ENCODE assay signal across 1 cellular context in genomic region chr1:9428601-9429368, GRCh38.
TF ChIP-seq lines count a peak whose summit lies in the region.

No MANE protein-coding gene starts in this region.

TF ChIP-seq in HEK293, 187 proteins besides CTCF, POLR2A, EP300 and RAD21 (continued from another document and continues in another):
- no peak for TF ChIP-seq ZBTB11 (tag by site-specific recombination; conservative IDR thresholded peaks at IDR 0.05; ENCODE audit: low read depth)
- no peak for TF ChIP-seq ZNF292 (tag by site-specific recombination; IDR thresholded peaks at IDR 0.05; ENCODE audit: borderline replicate concordance, low read depth)
- TF ChIP-seq ZNF19 (tag by site-specific recombination; IDR thresholded peaks at IDR 0.05; ENCODE audit: low read depth): no peak
- TF ChIP-seq ZNF302 (tag by site-specific recombination; IDR thresholded peaks at IDR 0.05; ENCODE audit: low read depth): no peak
- no peak for TF ChIP-seq ZNF350 (tag by site-specific recombination; IDR thresholded peaks at IDR 0.05)
- TF ChIP-seq ZBTB1 (tag by site-specific recombination; IDR thresholded peaks at IDR 0.05): no peak
- TF ChIP-seq ZBTB26 (tag by site-specific recombination; optimal IDR thresholded peaks at IDR 0.05): peak; percentile 94
- TF ChIP-seq FEZF1 (tag by site-specific recombination; IDR thresholded peaks at IDR 0.05): no peak
- no peak for TF ChIP-seq ZNF37A (tag by site-specific recombination; IDR thresholded peaks at IDR 0.05)
- TF ChIP-seq ZNF146 (tag by site-specific recombination; IDR thresholded peaks at IDR 0.05): no peak
- TF ChIP-seq ZNF670 (tag by site-specific recombination; IDR thresholded peaks at IDR 0.05; ENCODE audit: low read depth): no peak
- TF ChIP-seq YY2 (tag by site-specific recombination; IDR thresholded peaks at IDR 0.05): no peak
- no peak for TF ChIP-seq ZNF354C (tag by site-specific recombination; IDR thresholded peaks at IDR 0.05; ENCODE audit: borderline replicate concordance, low read depth)
- no peak for TF ChIP-seq ZNF266 (tag by site-specific recombination; IDR thresholded peaks at IDR 0.05; ENCODE audit: low read depth)
- TF ChIP-seq ZNF558 (tag by site-specific recombination; IDR thresholded peaks at IDR 0.05): no peak
- TF ChIP-seq ZBTB17 (tag by site-specific recombination; IDR thresholded peaks at IDR 0.05): peak; percentile 94
- no peak for TF ChIP-seq ZNF223 (tag by site-specific recombination; IDR thresholded peaks at IDR 0.05)
- TF ChIP-seq ZNF776 (tag by site-specific recombination; IDR thresholded peaks at IDR 0.05; ENCODE audit: borderline replicate concordance): no peak
- no peak for TF ChIP-seq ZNF571 (tag by site-specific recombination; IDR thresholded peaks at IDR 0.05)
- peak; percentile 53; the same call in 1 of the 2 replicates for TF ChIP-seq ZNF24 (tag by site-specific recombination; IDR thresholded peaks at IDR 0.05)
- TF ChIP-seq ZNF239 (tag by site-specific recombination; IDR thresholded peaks at IDR 0.05): no peak
- no peak for TF ChIP-seq ZNF521 (tag by site-specific recombination; IDR thresholded peaks at IDR 0.05)
- TF ChIP-seq ZNF114 (tag by site-specific recombination; IDR thresholded peaks at IDR 0.05): no peak
- no peak for TF ChIP-seq TCF7L2 (IDR thresholded peaks at IDR 0.05; ENCODE audit: borderline replicate concordance, low read depth, low read length)
- TF ChIP-seq ZNF391 (tag by site-specific recombination; IDR thresholded peaks at IDR 0.05; ENCODE audit: borderline replicate concordance, low read depth): peak; percentile 75; the same call in 1 of the 2 replicates
- TF ChIP-seq ZBTB44 (tag by site-specific recombination; IDR thresholded peaks at IDR 0.05): no peak
- no peak for TF ChIP-seq ZNF133 (tag by site-specific recombination; IDR thresholded peaks at IDR 0.05)
- TF ChIP-seq ZNF654 (tag by site-specific recombination; IDR thresholded peaks at IDR 0.05; ENCODE audit: low read depth): no peak
- no peak for TF ChIP-seq ZNF404 (tag by site-specific recombination; IDR thresholded peaks at IDR 0.05)
- peak; percentile 85 for TF ChIP-seq ZNF639 (tag by site-specific recombination; IDR thresholded peaks at IDR 0.05)
- TF ChIP-seq ZNF664 (tag by site-specific recombination; IDR thresholded peaks at IDR 0.05): no peak
- TF ChIP-seq PBX3 (CRISPR knock-in tag; IDR thresholded peaks at IDR 0.05): peak; percentile 25; the same call in 1 of the 2 replicates
- no peak for TF ChIP-seq ZNF148 (tag by site-specific recombination; IDR thresholded peaks at IDR 0.05; ENCODE audit: borderline replicate concordance)
- TF ChIP-seq SP7 (tag by site-specific recombination; IDR thresholded peaks at IDR 0.05): peak; percentile 85
- TF ChIP-seq ZFP41 (tag by site-specific recombination; IDR thresholded peaks at IDR 0.05; ENCODE audit: borderline replicate concordance): no peak
- no peak for TF ChIP-seq ZNF707 (tag by site-specific recombination; IDR thresholded peaks at IDR 0.05)
- TF ChIP-seq ZNF394 (tag by site-specific recombination; IDR thresholded peaks at IDR 0.05; ENCODE audit: borderline replicate concordance): no peak; the same call in 1 of the 2 replicates
- no peak for TF ChIP-seq MZF1 (tag by site-specific recombination; IDR thresholded peaks at IDR 0.05; ENCODE audit: borderline replicate concordance)
- TF ChIP-seq ZNF514 (tag by site-specific recombination; IDR thresholded peaks at IDR 0.05): no peak
- peak; percentile 99 for TF ChIP-seq ZBTB21 (tag by site-specific recombination; IDR thresholded peaks at IDR 0.05)
- TF ChIP-seq ZNF48 (tag by site-specific recombination; IDR thresholded peaks at IDR 0.05): no peak
- no peak for TF ChIP-seq KLF7 (tag by site-specific recombination; IDR thresholded peaks at IDR 0.05; ENCODE audit: borderline replicate concordance)
- TF ChIP-seq ZNF785 (tag by site-specific recombination; IDR thresholded peaks at IDR 0.05): no peak
- TF ChIP-seq ZNF214 (tag by site-specific recombination; IDR thresholded peaks at IDR 0.05; ENCODE audit: borderline replicate concordance): no peak
- TF ChIP-seq ZNF362 (tag by site-specific recombination; IDR thresholded peaks at IDR 0.05): no peak
- TF ChIP-seq AEBP2 (tag by site-specific recombination; IDR thresholded peaks at IDR 0.05; ENCODE audit: borderline replicate concordance): no peak
- peak; percentile 61 for TF ChIP-seq ZNF692 (tag by site-specific recombination; IDR thresholded peaks at IDR 0.05)
- TF ChIP-seq ZNF623 (tag by site-specific recombination; IDR thresholded peaks at IDR 0.05): no peak
- TF ChIP-seq HOXC10 (CRISPR knock-in tag; IDR thresholded peaks at IDR 0.05): no peak
- no peak for TF ChIP-seq ELK4 (IDR thresholded peaks at IDR 0.05; ENCODE audit: borderline replicate concordance, low read depth, low read length)
- no peak for TF ChIP-seq ZNF621 (tag by site-specific recombination; IDR thresholded peaks at IDR 0.05)
- TF ChIP-seq ZNF121 (tag by site-specific recombination; IDR thresholded peaks at IDR 0.05): no peak
- TF ChIP-seq ZNF560 (tag by site-specific recombination; IDR thresholded peaks at IDR 0.05; ENCODE audit: borderline replicate concordance): no peak
- TF ChIP-seq ZFHX2 (tag by site-specific recombination; conservative IDR thresholded peaks at IDR 0.05): no peak; the same call in 1 of the 2 replicates
- TF ChIP-seq ZNF768 (tag by site-specific recombination; IDR thresholded peaks at IDR 0.05): no peak
